2 cellular contexts compared by ENCODE assay signal in genomic region chr2:15899327-15899612, GRCh38.
TF ChIP-seq lines count a peak whose summit lies in the region.

No MANE protein-coding gene starts in this region.

TF ChIP-seq in GM23338, 12 proteins besides CTCF, POLR2A, EP300 and RAD21:
- no peak for TF ChIP-seq POLR2AphosphoS5 (IDR thresholded peaks at IDR 0.05; ENCODE audit: low read depth)
- no peak for TF ChIP-seq ZNF331 (CRISPR knock-in tag; IDR thresholded peaks at IDR 0.05; ENCODE audit: low read depth)
- TF ChIP-seq ZNF114 (CRISPR knock-in tag; IDR thresholded peaks at IDR 0.05): no peak
- no peak for TF ChIP-seq ZNF462 (CRISPR knock-in tag; IDR thresholded peaks at IDR 0.05)
- TF ChIP-seq NANOG (IDR thresholded peaks at IDR 0.05; ENCODE audit: borderline replicate concordance): no peak
- no peak for TF ChIP-seq CREB1 (CRISPR knock-in tag; IDR thresholded peaks at IDR 0.05; ENCODE audit: low read depth)
- no peak for TF ChIP-seq STAT1 (IDR thresholded peaks at IDR 0.05; ENCODE audit: unreplicated experiment)
- no peak for TF ChIP-seq EZH2phosphoT487 (IDR thresholded peaks at IDR 0.05; ENCODE audit: unreplicated experiment)
- TF ChIP-seq, protein P1, sequence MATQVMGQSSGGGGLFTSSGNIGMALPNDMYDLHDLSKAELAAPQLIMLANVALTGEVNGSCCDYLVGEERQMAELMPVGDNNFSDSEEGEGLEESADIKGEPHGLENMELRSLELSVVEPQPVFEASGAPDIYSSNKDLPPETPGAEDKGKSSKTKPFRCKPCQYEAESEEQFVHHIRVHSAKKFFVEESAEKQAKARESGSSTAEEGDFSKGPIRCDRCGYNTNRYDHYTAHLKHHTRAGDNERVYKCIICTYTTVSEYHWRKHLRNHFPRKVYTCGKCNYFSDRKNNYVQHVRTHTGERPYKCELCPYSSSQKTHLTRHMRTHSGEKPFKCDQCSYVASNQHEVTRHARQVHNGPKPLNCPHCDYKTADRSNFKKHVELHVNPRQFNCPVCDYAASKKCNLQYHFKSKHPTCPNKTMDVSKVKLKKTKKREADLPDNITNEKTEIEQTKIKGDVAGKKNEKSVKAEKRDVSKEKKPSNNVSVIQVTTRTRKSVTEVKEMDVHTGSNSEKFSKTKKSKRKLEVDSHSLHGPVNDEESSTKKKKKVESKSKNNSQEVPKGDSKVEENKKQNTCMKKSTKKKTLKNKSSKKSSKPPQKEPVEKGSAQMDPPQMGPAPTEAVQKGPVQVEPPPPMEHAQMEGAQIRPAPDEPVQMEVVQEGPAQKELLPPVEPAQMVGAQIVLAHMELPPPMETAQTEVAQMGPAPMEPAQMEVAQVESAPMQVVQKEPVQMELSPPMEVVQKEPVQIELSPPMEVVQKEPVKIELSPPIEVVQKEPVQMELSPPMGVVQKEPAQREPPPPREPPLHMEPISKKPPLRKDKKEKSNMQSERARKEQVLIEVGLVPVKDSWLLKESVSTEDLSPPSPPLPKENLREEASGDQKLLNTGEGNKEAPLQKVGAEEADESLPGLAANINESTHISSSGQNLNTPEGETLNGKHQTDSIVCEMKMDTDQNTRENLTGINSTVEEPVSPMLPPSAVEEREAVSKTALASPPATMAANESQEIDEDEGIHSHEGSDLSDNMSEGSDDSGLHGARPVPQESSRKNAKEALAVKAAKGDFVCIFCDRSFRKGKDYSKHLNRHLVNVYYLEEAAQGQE (IDR thresholded peaks at IDR 0.05; ENCODE audit: unreplicated experiment): no peak
TF ChIP-seq in GM23338: peak in this region for 0.

TF ChIP-seq in H1, 55 proteins besides CTCF, POLR2A, EP300 and RAD21:
- TF ChIP-seq ATF2 (IDR thresholded peaks at IDR 0.05; ENCODE audit: low read length) (no peak), TAF7 (optimal IDR thresholded peaks at IDR 0.05; ENCODE audit: borderline replicate concordance, low read depth, low read length) (no peak), HDAC6 (IDR thresholded peaks at IDR 0.05; ENCODE audit: low read depth, low read length) (no peak), CEBPB (IDR thresholded peaks at IDR 0.05; ENCODE audit: low read depth, low read length) (no peak), SP2 (IDR thresholded peaks at IDR 0.05; ENCODE audit: low read length) (no peak), SP1 (IDR thresholded peaks at IDR 0.05; ENCODE audit: low read depth, low read length) (no peak), BACH1 (IDR thresholded peaks at IDR 0.05; ENCODE audit: low read length) (no peak), KDM4A (IDR thresholded peaks at IDR 0.05; ENCODE audit: low read depth, low read length, severe bottlenecking) (no peak), CHD1 (IDR thresholded peaks at IDR 0.05; ENCODE audit: low read depth, low read length) (no peak), CTBP2 (IDR thresholded peaks at IDR 0.05; ENCODE audit: borderline replicate concordance, insufficient read depth, insufficient read length, low read length) (no peak), CHD2 (IDR thresholded peaks at IDR 0.05; ENCODE audit: low read length) (no peak), NRF1 (IDR thresholded peaks at IDR 0.05; ENCODE audit: low read depth, low read length) (no peak)
- TF ChIP-seq, protein P2, sequence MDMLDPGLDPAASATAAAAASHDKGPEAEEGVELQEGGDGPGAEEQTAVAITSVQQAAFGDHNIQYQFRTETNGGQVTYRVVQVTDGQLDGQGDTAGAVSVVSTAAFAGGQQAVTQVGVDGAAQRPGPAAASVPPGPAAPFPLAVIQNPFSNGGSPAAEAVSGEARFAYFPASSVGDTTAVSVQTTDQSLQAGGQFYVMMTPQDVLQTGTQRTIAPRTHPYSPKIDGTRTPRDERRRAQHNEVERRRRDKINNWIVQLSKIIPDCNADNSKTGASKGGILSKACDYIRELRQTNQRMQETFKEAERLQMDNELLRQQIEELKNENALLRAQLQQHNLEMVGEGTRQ (IDR thresholded peaks at IDR 0.05; ENCODE audit: low read length): no peak
TF ChIP-seq in H1: peak in this region for 0.
